In genomic region chr15:48358229-48358641, GRCh38 we compare ENCODE assay signal across 9 cellular contexts. TPM values are rescaled to one million over a fixed set of nuclear protein-coding genes. Genes with fewer than 3 reads are reported as not detected.
DNase-seq lines count a peak whose midpoint lies in the region; ATAC-seq and TF ChIP-seq lines count a peak whose summit lies in the region.
"Had no signal": no experiment of that assay in that cellular context is flagged by ENCODE, and none has a peak within 500 bp of the region (broad histone marks: within the 10 kb centered on the region; RNA-seq: fewer than 3 reads in every experiment).

No MANE protein-coding gene starts in this region.

- TF ChIP-seq POLR2A in transverse colon (IDR thresholded peaks at IDR 0.05), result no peak

- H3K27me3 ChIP-seq in KMS-11 (ENCODE audit: insufficient read depth, low read depth) (no peaks in the 10 kb centered on the region), WERI-Rb-1 (ENCODE audit: insufficient read depth, low read depth, severe bottlenecking) (no peaks in the 10 kb centered on the region), hepatocyte (no peaks in the 10 kb centered on the region), transverse colon (no peaks in the 10 kb centered on the region)
- H3K27me3 ChIP-seq: SJCRH30 had no signal

- intact Hi-C loops in transverse colon (cut with DNase I; ENCODE audit: low total_unique reads), result no loop called here

- peaks cover 7% of the 10 kb centered on the region for H3K4me1 ChIP-seq in KMS-11 (ENCODE audit: low read depth, poor library complexity, severe bottlenecking)
- no peaks in the 10 kb centered on the region for H3K4me1 ChIP-seq in hepatocyte (ENCODE audit: insufficient read depth)
- peaks cover 0 to 9% (median 0%) of the 10 kb centered on the region in 4 donors for H3K4me1 ChIP-seq in transverse colon
- H3K4me1 ChIP-seq: SJCRH30 had no signal

- H3K4me2 ChIP-seq in KMS-11 (no peak overlapping the region), hepatocyte (peak overlapping the region; percentile 12)

- TF ChIP-seq EP300 in transverse colon (IDR thresholded peaks at IDR 0.05; ENCODE audit: low read depth), result no peak

- DNase-seq in EH (ENCODE audit: low read depth) (peak; percentile 57), WERI-Rb-1 (no peak), hepatocyte (ENCODE audit: low spot score) (no peak), transverse colon (no peak), nucleus accumbens (lab: John Stamatoyannopoulos, UW) (no peak)
- no peak for DNase-seq in activated CD4-positive, alpha-beta T cell treated with anti-CD3 and anti-CD28 coated beads, Interleukin-2, amount 50 U/mL, for 4 hours

- no peak for ATAC-seq in GM19463 (IDR thresholded peaks at IDR 0.05; ENCODE audit: unreplicated experiment)

- H3K27ac ChIP-seq in KMS-11 (no peak overlapping the region), WERI-Rb-1 (no peak overlapping the region), hepatocyte (no peak overlapping the region), transverse colon (peak overlapping the region in 1 of 4 donors; percentile 7)
- H3K27ac ChIP-seq: SJCRH30 had no signal

- H3K9ac ChIP-seq in KMS-11, result no peak overlapping the region

- H3K4me3 ChIP-seq in KMS-11 (IDR thresholded peaks at IDR 0.05; ENCODE audit: insufficient read depth, low read depth, low read length) (no peak overlapping the region), WERI-Rb-1 (ENCODE audit: low read depth, low read length) (no peak overlapping the region), hepatocyte (no peak overlapping the region), transverse colon (no peak overlapping the region)
- H3K4me3 ChIP-seq: SJCRH30 had no signal

- H3K9me3 ChIP-seq in WERI-Rb-1 (ENCODE audit: severe bottlenecking) (no peaks in the 10 kb centered on the region), hepatocyte (ENCODE audit: low read depth) (no peaks in the 10 kb centered on the region), transverse colon (no peaks in the 10 kb centered on the region)
- H3K9me3 ChIP-seq: SJCRH30 had no signal

- H2AFZ ChIP-seq in KMS-11 (ENCODE audit: low read depth), result 0 out of 2 replicates have a peak overlapping the region, but pooled peaks have one; percentile 11
- peak overlapping the region; percentile 1 for H2AFZ ChIP-seq in hepatocyte

- H3K79me2 ChIP-seq in KMS-11 (ENCODE audit: insufficient read depth, low read depth) (no peaks in the 10 kb centered on the region), hepatocyte (no peaks in the 10 kb centered on the region)

- H4K20me1 ChIP-seq in KMS-11 (ENCODE audit: insufficient read depth) (no peaks in the 10 kb centered on the region), hepatocyte (ENCODE audit: insufficient read depth, poor library complexity, severe bottlenecking) (no peaks in the 10 kb centered on the region)

- in situ Hi-C loops in transverse colon (cut with MboI; ENCODE audit: low pct_ligation_motif_present in 1 of 4, low pct_unique_long_range_greater_than_20kb in 1 of 4, low sequenced_read_pairs in 3 of 4), result loop anchor here in 1 of 4 donors (25.0 kb wide), 1 partner anchor 454 kb away; the partner anchor contains the start of gene CEP152

- H3K9me2 ChIP-seq in hepatocyte (replicated peaks; ENCODE audit: insufficient read depth), result no peaks in the 10 kb centered on the region

- H3K36me3 ChIP-seq in KMS-11 (ENCODE audit: insufficient read depth), result no peaks in the 10 kb centered on the region
- no peaks in the 10 kb centered on the region for H3K36me3 ChIP-seq in WERI-Rb-1
- no peaks in the 10 kb centered on the region for H3K36me3 ChIP-seq in hepatocyte (replicated peaks; ENCODE audit: insufficient read depth, low read depth)
- H3K36me3 ChIP-seq in transverse colon, result no peaks in the 10 kb centered on the region
- H3K36me3 ChIP-seq: SJCRH30 had no signal

- TF ChIP-seq CTCF in KMS-11 (conservative IDR thresholded peaks at IDR 0.05; ENCODE audit: low read depth, low read length) (peak; percentile 70), WERI-Rb-1 (IDR thresholded peaks at IDR 0.05; ENCODE audit: low read depth, low read length) (peak; percentile 29), hepatocyte (IDR thresholded peaks at IDR 0.05; ENCODE audit: poor library complexity) (peak; percentile 75), transverse colon (IDR thresholded peaks at IDR 0.05) (peak; percentile 34 to 51 (median 48))

RNA-seq across cellular contexts. Expression of gene DUT, which starts 27.0 kb away (rescaled TPM):
- total RNA-seq in hepatocyte (45.1 and 50.9 TPM in 2 replicates), transverse colon (10 to 100 TPM; 19.5 to 63.1 (median 45.3) TPM)
- polyA plus RNA-seq in hepatocyte, result 65.9 and 70.4 TPM in 2 replicates
